In genomic region chr17:8225813-8226535, GRCh38 we compare ENCODE assay signal across 8 cellular contexts. TPM values are rescaled to one million over a fixed set of nuclear protein-coding genes. Genes with fewer than 3 reads are reported as not detected.
DNase-seq lines count a peak whose midpoint lies in the region; ATAC-seq and TF ChIP-seq lines count a peak whose summit lies in the region.

No MANE protein-coding gene starts in this region.

- H3K27me3 Mint-ChIP-seq in activated naive CD4-positive, alpha-beta T cell treated with anti-CD3 and anti-CD28 coated beads, Interleukin-2, amount 50 U/mL, for 24 hours = peaks cover 3% of the 10 kb centered on the region

- CTCF ChIA-PET in GM10248 (lab: Yijun Ruan, JAX) = interaction anchor here (1.5 to 7.0 kb wide), 2 partner anchors 11 to 158 kb away, joined by 6 to 42 read pairs; no protein-coding TSS in a partner anchor

- intact Hi-C loops in gastrocnemius medialis (cut with DNase I; ENCODE audit: low total_unique reads) = no loop called here

- H3K4me1 ChIP-seq in right atrium auricular region = peaks cover 0 to 11% of the 10 kb centered on the region in 2 donors
- H3K4me1 ChIP-seq in gastrocnemius medialis = peaks cover 11% of the 10 kb centered on the region in 2 donors

- H3K9me3 Mint-ChIP-seq in activated naive CD4-positive, alpha-beta T cell treated with anti-CD3 and anti-CD28 coated beads, Interleukin-2, amount 50 U/mL, for 24 hours = no peaks in the 10 kb centered on the region

- TF ChIP-seq POLR2A in gastrocnemius medialis (IDR thresholded peaks at IDR 0.05) = no peak

- H3K36me3 ChIP-seq in right atrium auricular region = peaks cover 37% of the 10 kb centered on the region
- peaks cover 0 to 35% of the 10 kb centered on the region in 2 donors for H3K36me3 ChIP-seq in gastrocnemius medialis

- H3K9me3 ChIP-seq in right atrium auricular region = no peaks in the 10 kb centered on the region
- no peaks in the 10 kb centered on the region for H3K9me3 ChIP-seq in gastrocnemius medialis

- POLR2A ChIA-PET in GM10248 (lab: Yijun Ruan, JAX) = interaction anchor here (1.8 kb wide), 1 partner anchor 22 kb away, joined by 5 read pairs; the partner anchor contains the start of gene CTC1

- H3K27ac ChIP-seq in right atrium auricular region (peak overlapping the region; percentile 73 to 80), gastrocnemius medialis (peak overlapping the region; percentile 58 to 74 (median 62))

- DNase-seq in DMS 273 (lab: John Stamatoyannopoulos, UW; ENCODE audit: unreplicated experiment) (peak; percentile 68), DMS 273 treated with DMSO at 0.1 percent for 48 hours (lab: John Stamatoyannopoulos, UW) (no peak), RPMI8226 (peak; percentile 83), right atrium auricular region (ENCODE audit: low spot score) (peak; percentile 69), gastrocnemius medialis (no peak), GM10248 (ENCODE audit: extremely low spot score) (no peak), NCI-H2029 treated with DMSO at 0.1 percent for 48 hours (lab: John Stamatoyannopoulos, UW) (no peak)

- TF ChIP-seq CTCF in right atrium auricular region (IDR thresholded peaks at IDR 0.05) = no peak
- TF ChIP-seq CTCF in gastrocnemius medialis (IDR thresholded peaks at IDR 0.05 in 4 of 5, conservative IDR thresholded peaks at IDR 0.05 in 1 of 5) = no peak
- no peak for TF ChIP-seq CTCF in GM10248 (IDR thresholded peaks at IDR 0.05; ENCODE audit: control extremely low read depth, extremely low read depth, low read depth, missing control alignments)

- in situ Hi-C loops in gastrocnemius medialis (cut with MboI; ENCODE audit: low sequenced_read_pairs in 4 of 4) = loop anchor here in 1 of 4 donors (10.0 kb wide), 1 partner anchor 69 kb away; the partner anchor contains the start of gene SLC25A35

- peaks cover 14% of the 10 kb centered on the region for H3K36me3 Mint-ChIP-seq in activated naive CD4-positive, alpha-beta T cell treated with anti-CD3 and anti-CD28 coated beads, Interleukin-2, amount 50 U/mL, for 24 hours

- ATAC-seq in gastrocnemius medialis = no peak

- H3K4me3 ChIP-seq in right atrium auricular region (peak overlapping the region in 1 of 2 donors; percentile 43), gastrocnemius medialis (peak overlapping the region in 3 of 4 donors; percentile 8 to 36 (median 26))

- H3K27me3 ChIP-seq in right atrium auricular region (no peaks in the 10 kb centered on the region), gastrocnemius medialis (no peaks in the 10 kb centered on the region)

- peaks cover 45% of the 10 kb centered on the region for H3K4me1 Mint-ChIP-seq in activated naive CD4-positive, alpha-beta T cell treated with anti-CD3 and anti-CD28 coated beads, Interleukin-2, amount 50 U/mL, for 24 hours

- H3K4me3 Mint-ChIP-seq in activated naive CD4-positive, alpha-beta T cell treated with anti-CD3 and anti-CD28 coated beads, Interleukin-2, amount 50 U/mL, for 24 hours = peak overlapping the region; percentile 49

- peak overlapping the region; percentile 94 for H3K27ac Mint-ChIP-seq in activated naive CD4-positive, alpha-beta T cell treated with anti-CD3 and anti-CD28 coated beads, Interleukin-2, amount 50 U/mL, for 24 hours

RNA-seq across cellular contexts. Expression of gene AURKB, which starts 15.6 kb away (rescaled TPM):
- total RNA-seq in right atrium auricular region = 1 to 10 TPM in 1 of 2 donors, not detected in 1; 1.8 TPM
- 1 to 10 TPM in 1 of 4 donors, not detected in 3; 2.3 TPM for total RNA-seq in gastrocnemius medialis

RNA-seq across cellular contexts. Expression of gene CTC1, which starts 21.9 kb away (rescaled TPM):
- total RNA-seq in right atrium auricular region (1 to 10 TPM; 4.2 to 8.6 TPM), gastrocnemius medialis (1 to 10 TPM; 2.4 to 5.5 (median 4.1) TPM)

RNA-seq across cellular contexts. Expression of gene PFAS, which starts 23.1 kb away (rescaled TPM):
- total RNA-seq in right atrium auricular region = 1 to 10 TPM; 4.4 to 5.3 TPM
- total RNA-seq in gastrocnemius medialis = 1 to 10 TPM; 2.6 to 8.4 (median 6.5) TPM

RNA-seq across cellular contexts. Expression of gene BORCS6, which starts 36.0 kb away (rescaled TPM):
- 10 to 100 TPM; 10.2 to 10.8 TPM for total RNA-seq in right atrium auricular region
- 10 to 100 TPM; 16.2 to 34.5 (median 26.2) TPM for total RNA-seq in gastrocnemius medialis

RNA-seq across cellular contexts. Expression of gene TMEM107, which starts 49.8 kb away (rescaled TPM):
- 10 to 100 TPM in 1 of 2 donors, 1 to 10 TPM in 1; 7.3 to 11.0 TPM for total RNA-seq in right atrium auricular region
- total RNA-seq in gastrocnemius medialis = 1 to 10 TPM in 3 of 4 donors, under 1 TPM in 1; 0.75 to 5.7 (median 3.1) TPM

Comparison
In these comparisons a context has a peak if more than half of its experiments do, and no peak if none do; other contexts are left out.
1. DNase-seq: peak in DMS 273 (single experiment), RPMI8226 (single experiment) and right atrium auricular region (single experiment); none in DMS 273 treated with DMSO at 0.1 percent for 48 hours (single experiment), gastrocnemius medialis (0 of 2), GM10248 (single experiment) and NCI-H2029 treated with DMSO at 0.1 percent for 48 hours (single experiment).